ENCODE assay signal across 8 cellular contexts in the genomic region with DNA sequence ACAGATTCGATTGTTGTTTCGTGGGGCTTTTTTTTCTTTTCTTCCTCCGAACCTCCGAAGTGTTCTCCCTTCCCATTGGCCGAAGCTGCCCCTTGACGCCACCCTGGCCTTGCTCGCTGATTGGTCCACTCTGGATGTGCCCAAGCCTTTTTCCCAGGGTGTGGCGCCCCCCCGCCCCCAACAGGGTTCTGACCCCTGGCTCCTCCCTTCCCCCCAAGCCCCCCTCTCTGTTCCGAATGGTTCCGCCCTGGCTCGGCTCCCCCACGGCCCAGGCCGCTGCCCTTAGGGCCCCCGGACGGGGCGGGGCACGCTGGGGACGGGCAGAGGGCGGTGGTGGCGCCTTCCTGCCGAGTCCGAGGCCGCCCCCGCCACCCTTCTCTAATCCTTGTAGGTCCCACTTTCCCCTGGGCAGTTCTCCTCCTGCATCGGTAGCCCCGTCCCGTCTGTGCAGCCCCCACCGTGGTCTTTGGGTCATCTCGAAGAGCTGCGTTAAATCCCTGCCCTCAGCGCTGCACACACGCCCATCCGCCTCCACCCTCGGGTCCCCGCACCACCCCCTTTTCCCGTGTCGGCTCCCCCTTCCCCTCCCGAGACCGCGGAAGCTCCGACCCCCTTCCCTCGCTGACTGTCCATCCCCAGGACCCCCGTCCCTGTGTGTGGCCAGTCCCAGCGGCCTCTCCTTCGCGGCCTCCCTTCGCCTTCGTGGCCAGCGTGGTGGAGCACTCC. TPM values are rescaled to one million over a fixed set of nuclear protein-coding genes. Genes with fewer than 3 reads are reported as not detected.
DNase-seq lines count a peak whose midpoint lies in the region; TF ChIP-seq lines count a peak whose summit lies in the region.

No MANE protein-coding gene starts in this region.

- H3K27ac ChIP-seq in GM23248: peak overlapping the region; percentile 93
- peak overlapping the region; percentile 34 for H3K27ac ChIP-seq in KOPT-K1 (ENCODE audit: low read depth, low read length, poor library complexity, severe bottlenecking)
- H3K27ac ChIP-seq in SU-DHL-6 (ENCODE audit: low read depth, low read length): peak overlapping the region; percentile 77
- peak overlapping the region; percentile 87 to 92 for H3K27ac ChIP-seq in right atrium auricular region

- H4K20me1 ChIP-seq in GM23248 (ENCODE audit: insufficient read depth) (no peaks in the 10 kb centered on the region), SU-DHL-6 (ENCODE audit: low read depth, low read length) (no peaks in the 10 kb centered on the region)

- H3K9me3 ChIP-seq in GM23248 (ENCODE audit: low read depth): no peaks in the 10 kb centered on the region
- H3K9me3 ChIP-seq in KOPT-K1 (ENCODE audit: insufficient read depth, low read length, poor library complexity, severe bottlenecking): no peaks in the 10 kb centered on the region
- H3K9me3 ChIP-seq in SU-DHL-6 (ENCODE audit: insufficient read depth, low read length): no peaks in the 10 kb centered on the region
- H3K9me3 ChIP-seq in right atrium auricular region: no peaks in the 10 kb centered on the region

- peak overlapping the region; percentile 95 for H3K9ac ChIP-seq in GM23248
- peak overlapping the region; percentile 71 for H3K9ac ChIP-seq in SU-DHL-6 (ENCODE audit: low read length)

- H3K79me2 ChIP-seq in GM23248 (ENCODE audit: insufficient read depth) (no peaks in the 10 kb centered on the region), SU-DHL-6 (ENCODE audit: insufficient read depth, low read length) (no peaks in the 10 kb centered on the region)

- no peaks in the 10 kb centered on the region for H3K36me3 ChIP-seq in GM23248 (ENCODE audit: low read depth)
- peaks cover 35% of the 10 kb centered on the region for H3K36me3 ChIP-seq in KOPT-K1 (ENCODE audit: insufficient read depth, low read length)
- H3K36me3 ChIP-seq in SU-DHL-6 (ENCODE audit: low read length): peaks cover under 1% of the 10 kb centered on the region; the same call in 1 of the 2 replicates
- H3K36me3 ChIP-seq in right atrium auricular region: no peaks in the 10 kb centered on the region

- H3K27me3 ChIP-seq in GM23248 (replicated peaks; ENCODE audit: insufficient read depth): no peaks in the 10 kb centered on the region
- no peaks in the 10 kb centered on the region for H3K27me3 ChIP-seq in SU-DHL-6 (ENCODE audit: low read length)
- no peaks in the 10 kb centered on the region for H3K27me3 ChIP-seq in right atrium auricular region

- peak overlapping the region; percentile 88 for H2AFZ ChIP-seq in GM23248
- H2AFZ ChIP-seq in SU-DHL-6 (ENCODE audit: low read depth, low read length, severe bottlenecking): peak overlapping the region; percentile 80

- H3K9me2 ChIP-seq in GM23248 (ENCODE audit: insufficient read depth) (no peaks in the 10 kb centered on the region), SU-DHL-6 (replicated peaks; ENCODE audit: insufficient read depth, low read length) (no peaks in the 10 kb centered on the region)

- peak overlapping the region; percentile 76 for H3K4me2 ChIP-seq in GM23248 (ENCODE audit: unreplicated experiment)
- peak overlapping the region; percentile 75 for H3K4me2 ChIP-seq in SU-DHL-6 (ENCODE audit: low read depth, low read length, poor library complexity, severe bottlenecking)

- intact Hi-C loops in posterior vena cava (cut with DNase I): no loop called here

- TF ChIP-seq CTCF in SU-DHL-6 (IDR thresholded peaks at IDR 0.05; ENCODE audit: insufficient read depth, low read length, poor library complexity, severe bottlenecking): no peak
- TF ChIP-seq CTCF in right atrium auricular region (IDR thresholded peaks at IDR 0.05): no peak

- peaks cover 8% of the 10 kb centered on the region for H3F3A ChIP-seq in GM23248 (ENCODE audit: insufficient read depth)
- peaks cover 19% of the 10 kb centered on the region for H3F3A ChIP-seq in SU-DHL-6 (ENCODE audit: insufficient read depth)

- H3K4me3 ChIP-seq in GM23248 (peak overlapping the region; percentile 78), SU-DHL-6 (ENCODE audit: insufficient read depth, low read length, poor library complexity, severe bottlenecking) (peak overlapping the region; percentile 64), right atrium auricular region (peak overlapping the region; percentile 53 to 58)

- 2 to 6% methylated on average over 6 to 35 of the region's 50 CpGs for WGBS in GM23248 (ENCODE audit: low coverage in 1 of 2, low lambda C conversion rate in 2 of 2, missing lambda C conversion rate in 2 of 2), 2 experiments

- no peaks in the 10 kb centered on the region; the same call in 1 of the 2 replicates for H3K4me1 ChIP-seq in GM23248 (ENCODE audit: insufficient read depth)
- no peaks in the 10 kb centered on the region for H3K4me1 ChIP-seq in right atrium auricular region

- in situ Hi-C loops in GM23248 (cut with MboI): loop anchor here (25.0 kb wide), 1 partner anchor 256 kb away; no protein-coding TSS in a partner anchor

- DNase-seq in ELR (ENCODE audit: low read depth) (peak; percentile 92), GM23248 (peak; percentile 92), anterior cingulate cortex (lab: John Stamatoyannopoulos, UW) (peak; percentile 4 to 92 (median 81)), right atrium auricular region (ENCODE audit: low spot score) (peak; percentile 93), posterior vena cava (ENCODE audit: low spot score) (peak; percentile 97), RPMI8226 (no peak)

RNA-seq across cellular contexts. Expression of a gene that starts 25.6 kb away (rescaled TPM):
- total RNA-seq in GM23248 (2014; rRNA removed; shearing (Covaris generic)): 15.9 and 17.7 TPM in 2 replicates
- 13.3 and 13.8 TPM in 2 replicates for polyA plus RNA-seq in GM23248 (2016; fragmentation: Nextera tagmentation; extraction: Ambion mirVana)
- total RNA-seq in right atrium auricular region (1 to 10 TPM; 7.6 to 8.3 TPM), posterior vena cava (10 to 100 TPM; 13.2 to 14.3 TPM)

RNA-seq across cellular contexts. Expression of a gene that starts 50.9 kb away (rescaled TPM):
- 0.38 and 1.7 TPM in 2 replicates for total RNA-seq in GM23248 (2014; rRNA removed; shearing (Covaris generic))
- 4.4 and 6.0 TPM in 2 replicates for polyA plus RNA-seq in GM23248 (2016; fragmentation: Nextera tagmentation; extraction: Ambion mirVana)
- total RNA-seq in right atrium auricular region: 1 to 10 TPM; 3.1 to 7.5 TPM
- total RNA-seq in posterior vena cava: 10 to 100 TPM; 14.8 to 17.7 TPM

Comparison
In these comparisons a context has a peak if more than half of its experiments do, and no peak if none do; other contexts are left out.
1. H3K27ac ChIP-seq: peak in every context shown above with its lines; median percentile 93 in GM23248; 90 in right atrium auricular region; 77 in SU-DHL-6; 34 in KOPT-K1.